ENCODE assay signal across 9 cellular contexts in genomic region chr17:40803617-40804082, GRCh38. TPM values are rescaled to one million over a fixed set of nuclear protein-coding genes. Genes with fewer than 3 reads are reported as not detected.
DNase-seq lines count a peak whose midpoint lies in the region; ATAC-seq and TF ChIP-seq lines count a peak whose summit lies in the region.
"Had no signal": no experiment of that assay in that cellular context is flagged by ENCODE, and none has a peak within 500 bp of the region (broad histone marks: within the 10 kb centered on the region; RNA-seq: fewer than 3 reads in every experiment).

No MANE protein-coding gene starts in this region.

- TF ChIP-seq EP300 in ovary (IDR thresholded peaks at IDR 0.05) (no peak), tibial nerve (IDR thresholded peaks at IDR 0.05) (no peak)

- POLR2A ChIA-PET in GM10248 (lab: Yijun Ruan, JAX): no interaction called here

- H3K4me1 ChIP-seq in SJCRH30 (no peaks in the 10 kb centered on the region), foreskin keratinocyte (no peaks in the 10 kb centered on the region), ovary (ENCODE audit: insufficient read depth) (no peaks in the 10 kb centered on the region), tibial nerve (peaks cover 0 to 6% (median 0%) of the 10 kb centered on the region in 4 donors)

- H3K27ac ChIP-seq in SJCRH30: no peak overlapping the region
- no peak overlapping the region for H3K27ac ChIP-seq in foreskin keratinocyte
- H3K27ac ChIP-seq in ovary: no peak overlapping the region
- H3K27ac ChIP-seq in tibial nerve: no peak overlapping the region

- CTCF ChIA-PET in GM10248 (lab: Yijun Ruan, JAX): interaction anchor here (0.6 to 2.2 kb wide), 9 partner anchors 8 to 860 kb away, joined by 3 to 7 read pairs (median 3); partner anchors contain the start of gene KRT24

- DNase-seq in GM10248 (ENCODE audit: extremely low spot score) (peak; percentile 66), NCI-H1048 (lab: John Stamatoyannopoulos, UW) (peak; percentile 72), SJCRH30 (peak; percentile 68 to 82), foreskin keratinocyte (peak in 1 of 2 donors; percentile 48), ovary (peak; percentile 40 to 80 (median 72)), tibial nerve (ENCODE audit: low spot score in 2 of 2) (peak; percentile 78 to 90)
- DNase-seq in activated T-helper 9 cell treated with anti-CD3 and anti-CD28 coated beads, Interleukin-2, amount 50 U/mL, for 16 hours (ENCODE audit: low read depth): peak; percentile 69

- no peak overlapping the region for H3K4me3 ChIP-seq in SJCRH30
- no peak overlapping the region for H3K4me3 ChIP-seq in ovary
- H3K4me3 ChIP-seq in tibial nerve: no peak overlapping the region

- TF ChIP-seq POLR2A in ovary (IDR thresholded peaks at IDR 0.05) (no peak), tibial nerve (IDR thresholded peaks at IDR 0.05) (no peak)

- H3K36me3 ChIP-seq in SJCRH30 (no peaks in the 10 kb centered on the region), ovary (no peaks in the 10 kb centered on the region), tibial nerve (no peaks in the 10 kb centered on the region)

- H3K9me3 ChIP-seq in SJCRH30 (replicated peaks) (no peaks in the 10 kb centered on the region), ovary (no peaks in the 10 kb centered on the region), tibial nerve (no peaks in the 10 kb centered on the region)

- peak; percentile 81 for TF ChIP-seq CTCF in GM10248 (IDR thresholded peaks at IDR 0.05; ENCODE audit: control extremely low read depth, extremely low read depth, low read depth, missing control alignments)
- peak; percentile 96 for TF ChIP-seq CTCF in foreskin keratinocyte (conservative IDR thresholded peaks at IDR 0.05)
- peak in 2 of 3 donors; percentile 61 to 66 for TF ChIP-seq CTCF in ovary (IDR thresholded peaks at IDR 0.05)
- peak; percentile 74 to 85 (median 77) for TF ChIP-seq CTCF in tibial nerve (IDR thresholded peaks at IDR 0.05)

- 10 to 15% (median 11%) methylated on average over 13 of the region's 13 CpGs for WGBS in ovary, 3 donors
- WGBS in tibial nerve, 2 donors: 13 to 14% methylated on average over 13 of the region's 13 CpGs

- H3K27me3 ChIP-seq in SJCRH30 (0 out of 2 replicates have a peak, but pooled peaks cover 3% of the 10 kb centered on the region), foreskin keratinocyte (peaks cover 27% of the 10 kb centered on the region), ovary (no peaks in the 10 kb centered on the region), tibial nerve (peaks cover 0 to 71% of the 10 kb centered on the region in 2 donors)

- ATAC-seq in foreskin keratinocyte (peak; percentile 63), GM18868 (IDR thresholded peaks at IDR 0.05; ENCODE audit: unreplicated experiment) (no peak)

- intact Hi-C loops in ovary (cut with DNase I): loop anchor here (5.0 to 10.0 kb wide), 2 partner anchors 861 to 864 kb away; no protein-coding TSS in a partner anchor

RNA-seq across cellular contexts. Expression of gene KRT28, which starts 3.9 kb away (rescaled TPM):
- 0.20 TPM in 1 of 2 replicates, not detected in the other for total RNA-seq in SJCRH30 (2014; rRNA removed; shearing (Covaris generic))
- total RNA-seq in foreskin keratinocyte (not detected in 2 replicates), ovary (not detected), tibial nerve (not detected)
- polyA plus RNA-seq in foreskin keratinocyte (not detected in 2 replicates), ovary (not detected)
- polyA plus RNA-seq: esophagus had no signal

RNA-seq across cellular contexts. Expression of gene KRT10, which starts 18.8 kb away (rescaled TPM):
- total RNA-seq in SJCRH30 (2014; rRNA removed; shearing (Covaris generic)): 20.4 and 22.5 TPM in 2 replicates
- total RNA-seq in foreskin keratinocyte (33.0 and 35.9 TPM in 2 replicates), ovary (10 to 100 TPM; 10.4 to 57.3 (median 39.4) TPM), tibial nerve (10 to 100 TPM in 3 of 4 donors, 1 to 10 TPM in 1; 8.0 to 13.4 (median 11.3) TPM)
- polyA plus RNA-seq in foreskin keratinocyte (71.3 and 72.4 TPM in 2 replicates), ovary (10 to 100 TPM; 16.2 to 35.2 TPM)

RNA-seq across cellular contexts. Expression of gene KRT27, which starts 21.3 kb away (rescaled TPM):
- not detected in 2 replicates for total RNA-seq in SJCRH30 (2014; rRNA removed; shearing (Covaris generic))
- not detected in 2 replicates for total RNA-seq in foreskin keratinocyte
- polyA plus RNA-seq in foreskin keratinocyte: not detected in 2 replicates
- not detected for total RNA-seq in ovary
- not detected for polyA plus RNA-seq in ovary
- not detected for total RNA-seq in tibial nerve

RNA-seq across cellular contexts. Expression of gene KRT26, which starts 31.6 kb away (rescaled TPM):
- not detected in 2 replicates for total RNA-seq in SJCRH30 (2014; rRNA removed; shearing (Covaris generic))
- total RNA-seq in foreskin keratinocyte (not detected in 2 replicates), ovary (not detected), tibial nerve (not detected)
- polyA plus RNA-seq in foreskin keratinocyte (not detected in 2 replicates), ovary (not detected)
- polyA plus RNA-seq: esophagus had no signal

RNA-seq across cellular contexts. Expression of gene KRT25, which starts 48.5 kb away (rescaled TPM):
- total RNA-seq in SJCRH30 (2014; rRNA removed; shearing (Covaris generic)): not detected in 2 replicates
- total RNA-seq in foreskin keratinocyte (not detected in 2 replicates), ovary (not detected), tibial nerve (under 1 TPM in 3 of 4 donors, not detected in 1; 0.22 to 0.84 (median 0.39) TPM)
- polyA plus RNA-seq in foreskin keratinocyte (not detected in 2 replicates), ovary (not detected)
- polyA plus RNA-seq: esophagus had no signal
